15 cellular contexts compared by ENCODE assay signal in genomic region chr2:20588918-20589871, GRCh38.
DNase-seq lines count a peak whose midpoint lies in the region; ATAC-seq, FAIRE-seq and TF ChIP-seq lines count a peak whose summit lies in the region.
"Had no signal": no experiment of that assay in that cellular context is flagged by ENCODE, and none has a peak within 500 bp of the region (broad histone marks: within the 10 kb centered on the region; RNA-seq: fewer than 3 reads in every experiment).

No MANE protein-coding gene starts in this region.

- intact Hi-C loops in kidney (cut with DNase I): no loop called here

- peak; percentile 23 for DNase-seq in H7
- no peak for DNase-seq in RWPE2 (ENCODE audit: low spot score)
- peak; percentile 43 for DNase-seq in kidney
- peak; percentile 11 for DNase-seq in stimulated activated CD8-positive, alpha-beta memory T cell treated with anti-CD3 and anti-CD28 coated beads, Interleukin-4, amount 100 ng/mL, for 48 hours
- no peak for DNase-seq in stimulated activated CD4-positive, alpha-beta T cell treated with anti-CD3 and anti-CD28 coated beads, Interleukin-4, amount 100 ng/mL, for 1 hour
- DNase-seq in NCI-H2081 (lab: John Stamatoyannopoulos, UW): no peak
- DNase-seq: activated gamma-delta T cell treated with Interleukin-2 at 50 U/mL for 16 hours, GDM1, hypothalamus, Karpas-422, kidney glomerular epithelial cell, NCI-H1105, NCI-H524 treated with DMSO at 0.1 percent for 48 hours, nucleus accumbens had no signal

- no peak overlapping the region for H3K9ac ChIP-seq in kidney (ENCODE audit: low read length in 2 of 2)

- H3K4me3 ChIP-seq in H7 (ENCODE audit: insufficient read depth, low read depth, low read length) (no peak overlapping the region), RWPE2 (ENCODE audit: severe bottlenecking) (no peak overlapping the region), kidney (ENCODE audit: low read length in 2 of 2) (no peak overlapping the region)

- H3K27ac ChIP-seq in RWPE2 (ENCODE audit: poor library complexity, severe bottlenecking): peak overlapping the region; percentile 88
- H3K27ac ChIP-seq in kidney (ENCODE audit: low read depth in 2 of 2, low read length in 2 of 2): no peak overlapping the region

- TF ChIP-seq CTCF in RWPE2 (IDR thresholded peaks at IDR 0.05; ENCODE audit: poor library complexity, severe bottlenecking) (no peak), kidney (IDR thresholded peaks at IDR 0.05; ENCODE audit: borderline replicate concordance, extremely low read depth, insufficient read depth) (no peak)

- no peak for FAIRE-seq in kidney (lab: Jason Lieb, UNC)

- H3K4me1 ChIP-seq in RWPE2 (ENCODE audit: insufficient read depth, poor library complexity, severe bottlenecking): peaks cover 30% of the 10 kb centered on the region
- peaks cover 40 to 42% of the 10 kb centered on the region in 2 donors for H3K4me1 ChIP-seq in kidney (ENCODE audit: control insufficient read depth in 1 of 2, insufficient read depth in 1 of 2, low read depth in 1 of 2, low read length in 2 of 2)

- H3K27me3 ChIP-seq in H7 (ENCODE audit: control insufficient read depth, insufficient read depth, low read length) (no peaks in the 10 kb centered on the region), RWPE2 (ENCODE audit: insufficient read depth, poor library complexity, severe bottlenecking) (no peaks in the 10 kb centered on the region)

- H3K9me3 ChIP-seq in RWPE2 (ENCODE audit: severe bottlenecking): no peaks in the 10 kb centered on the region
- no peaks in the 10 kb centered on the region for H3K9me3 ChIP-seq in kidney (ENCODE audit: control insufficient read depth in 1 of 2, low read length in 2 of 2)

- no peaks in the 10 kb centered on the region for H3K36me3 ChIP-seq in H7 (replicated peaks; ENCODE audit: control insufficient read depth, insufficient read depth, low read length)
- no peaks in the 10 kb centered on the region for H3K36me3 ChIP-seq in RWPE2 (ENCODE audit: low read depth)
- H3K36me3 ChIP-seq in kidney (ENCODE audit: control insufficient read depth in 1 of 2, insufficient read depth in 2 of 2, low read length in 2 of 2): no peaks in the 10 kb centered on the region

- no peak for ATAC-seq in RWPE2 (ENCODE audit: low read depth)
- ATAC-seq in GM18517 (IDR thresholded peaks at IDR 0.05; ENCODE audit: unreplicated experiment): no peak

Comparison
In these comparisons a context has a peak if more than half of its experiments do, and no peak if none do; other contexts are left out.
1. DNase-seq: peak in H7 (single experiment), kidney (single experiment) and stimulated activated CD8-positive, alpha-beta memory T cell treated with anti-CD3 and anti-CD28 coated beads, Interleukin-4, amount 100 ng/mL, for 48 hours (single experiment); none in RWPE2 (single experiment), stimulated activated CD4-positive, alpha-beta T cell treated with anti-CD3 and anti-CD28 coated beads, Interleukin-4, amount 100 ng/mL, for 1 hour (single experiment) and NCI-H2081 (0 of 2).